18 cellular contexts compared by ENCODE assay signal in the genomic region with DNA sequence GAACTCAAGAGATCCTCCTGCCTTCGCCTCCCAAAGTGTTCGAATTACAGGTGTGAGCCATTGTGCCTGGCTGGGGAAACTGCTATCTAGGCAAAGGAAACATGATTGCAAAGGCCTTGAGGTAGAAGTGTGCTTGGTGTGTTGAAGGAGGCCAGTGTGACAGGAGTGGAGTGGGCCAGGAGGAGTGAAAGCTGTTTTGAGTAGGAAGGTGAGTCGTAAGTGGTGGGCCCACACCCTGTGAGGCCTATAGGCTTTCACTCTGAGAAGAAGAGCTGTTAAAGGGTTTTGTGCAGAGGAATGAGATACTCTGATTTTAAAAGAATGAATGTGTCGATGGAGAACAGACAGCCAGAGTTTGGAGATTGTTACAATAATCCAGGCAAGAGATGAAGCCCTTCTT. TPM values are rescaled to one million over a fixed set of nuclear protein-coding genes. Genes with fewer than 3 reads are reported as not detected.
A peak's percentile ranks its signal among the peaks of the same experiment; 100 is the strongest.
DNase-seq lines count a peak whose midpoint lies in the region; ATAC-seq, FAIRE-seq and TF ChIP-seq lines count a peak whose summit lies in the region.
"Had no signal": no experiment of that assay in that cellular context is flagged by ENCODE, and none has a peak within 500 bp of the region (broad histone marks: within the 10 kb centered on the region; RNA-seq: fewer than 3 reads in every experiment).

No MANE protein-coding gene starts in this region.

- H4K20me1 ChIP-seq in GM23248 (ENCODE audit: insufficient read depth) (no peaks in the 10 kb centered on the region), astrocyte (ENCODE audit: insufficient read depth, low read length) (no peaks in the 10 kb centered on the region)

- no peak overlapping the region for H3K9ac ChIP-seq in GM23248
- no peak overlapping the region for H3K9ac ChIP-seq in astrocyte (ENCODE audit: low read length)
- H3K9ac ChIP-seq in trophoblast cell (ENCODE audit: low read length), result no peak overlapping the region

- H2AK5ac ChIP-seq in trophoblast cell (ENCODE audit: low read length), result peak overlapping the region; percentile 68

- H4K12ac ChIP-seq in trophoblast cell (ENCODE audit: low read depth, low read length), result no peak overlapping the region

- no peak overlapping the region for H3K27ac Mint-ChIP-seq in activated CD4-positive, alpha-beta T cell treated with anti-CD3 and anti-CD28 coated beads for 36 hours
- H3K27ac Mint-ChIP-seq in astrocyte (ENCODE audit: unreplicated experiment), result peak overlapping the region; percentile 21
- H3K27ac Mint-ChIP-seq: activated naive CD4-positive, alpha-beta T cell treated with anti-CD3 and anti-CD28 coated beads, Interleukin-2, amount 50 U/mL, for 72 hours; WTC11 had no signal

- H3K4me1 ChIP-seq in GM23248 (ENCODE audit: insufficient read depth), result peaks cover 56% of the 10 kb centered on the region
- peaks cover 29% of the 10 kb centered on the region for H3K4me1 ChIP-seq in astrocyte (ENCODE audit: insufficient read depth, low read length)
- H3K4me1 ChIP-seq in trophoblast cell (ENCODE audit: control insufficient read depth in 1 of 2, insufficient read depth in 2 of 2, low read length in 2 of 2), result peaks cover 4 to 6% of the 10 kb centered on the region in 2 experiments

- no peak overlapping the region for H2BK12ac ChIP-seq in trophoblast cell (ENCODE audit: low read length)

- H4K91ac ChIP-seq in trophoblast cell (ENCODE audit: low read depth, low read length), result peak overlapping the region; percentile 51

- H3K9me2 ChIP-seq in GM23248 (ENCODE audit: insufficient read depth), result no peaks in the 10 kb centered on the region

- H4K8ac ChIP-seq in trophoblast cell (ENCODE audit: low read depth, low read length), result no peak overlapping the region

- peak overlapping the region; percentile 85 for H3K27ac ChIP-seq in GM23248
- H3K27ac ChIP-seq in astrocyte (ENCODE audit: low read depth, low read length), result no peak overlapping the region
- no peak overlapping the region for H3K27ac ChIP-seq in trophoblast cell (ENCODE audit: low read depth, low read length)
- H3K27ac ChIP-seq: A549 had no signal

- no peaks in the 10 kb centered on the region for H3K36me3 Mint-ChIP-seq in activated CD4-positive, alpha-beta T cell treated with anti-CD3 and anti-CD28 coated beads for 36 hours (ENCODE audit: low read depth)
- peaks cover 1% of the 10 kb centered on the region for H3K36me3 Mint-ChIP-seq in astrocyte (ENCODE audit: low read depth, unreplicated experiment)
- H3K36me3 Mint-ChIP-seq: activated naive CD4-positive, alpha-beta T cell treated with anti-CD3 and anti-CD28 coated beads, Interleukin-2, amount 50 U/mL, for 72 hours had no signal

- TF ChIP-seq CTCF in astrocyte (IDR thresholded peaks at IDR 0.05; ENCODE audit: insufficient read depth, low read depth, low read length), result no peak

- H3K36me3 ChIP-seq in GM23248 (ENCODE audit: low read depth) (no peaks in the 10 kb centered on the region), astrocyte (ENCODE audit: insufficient read depth, low read length) (no peaks in the 10 kb centered on the region), trophoblast cell (ENCODE audit: control insufficient read depth in 1 of 2, insufficient read depth in 2 of 2, low read length in 2 of 2) (no peaks in the 10 kb centered on the region)

- H3K4me1 Mint-ChIP-seq in activated CD4-positive, alpha-beta T cell treated with anti-CD3 and anti-CD28 coated beads for 36 hours, result peaks cover 42% of the 10 kb centered on the region
- peaks cover 30% of the 10 kb centered on the region for H3K4me1 Mint-ChIP-seq in astrocyte (ENCODE audit: low read depth, unreplicated experiment)

- H3K4me2 ChIP-seq in GM23248 (ENCODE audit: unreplicated experiment) (peak overlapping the region; percentile 70), astrocyte (ENCODE audit: low read length) (no peak overlapping the region), trophoblast cell (ENCODE audit: low read length) (no peak overlapping the region)
- H3K4me2 ChIP-seq: A549 had no signal

- peak; percentile 10 for ATAC-seq in activated CD4-positive, alpha-beta T cell treated with anti-CD3 and anti-CD28 coated beads for 36 hours
- ATAC-seq in HG03442 (IDR thresholded peaks at IDR 0.05; ENCODE audit: unreplicated experiment), result no peak
- ATAC-seq: A549; activated naive CD4-positive, alpha-beta T cell treated with anti-CD3 and anti-CD28 coated beads, Interleukin-2, amount 50 U/mL, for 72 hours; WTC11 had no signal

- no peaks in the 10 kb centered on the region for H3K9me3 ChIP-seq in GM23248 (ENCODE audit: low read depth)
- no peaks in the 10 kb centered on the region for H3K9me3 ChIP-seq in astrocyte (ENCODE audit: insufficient read depth, low read depth, low read length)
- no peaks in the 10 kb centered on the region for H3K9me3 ChIP-seq in trophoblast cell (ENCODE audit: insufficient read depth, low read depth, low read length)
- H3K9me3 ChIP-seq: A549 had no signal

- H2AFZ ChIP-seq in GM23248 (peak overlapping the region; percentile 74; the same call in 1 of the 2 replicates), astrocyte (ENCODE audit: low read depth, low read length) (no peak overlapping the region), trophoblast cell (ENCODE audit: insufficient read depth, low read length, poor library complexity) (no peak overlapping the region)

- H3K27me3 ChIP-seq in GM23248 (replicated peaks; ENCODE audit: insufficient read depth), result no peaks in the 10 kb centered on the region
- H3K27me3 ChIP-seq in astrocyte (ENCODE audit: insufficient read depth, low read length), result no peaks in the 10 kb centered on the region
- H3K27me3 ChIP-seq in trophoblast cell (ENCODE audit: insufficient read depth, low read length), result no peaks in the 10 kb centered on the region

- H3F3A ChIP-seq in GM23248 (ENCODE audit: insufficient read depth), result peaks cover 44% of the 10 kb centered on the region

- no peaks in the 10 kb centered on the region for H3K9me3 Mint-ChIP-seq in activated CD4-positive, alpha-beta T cell treated with anti-CD3 and anti-CD28 coated beads for 36 hours (ENCODE audit: low read depth)
- H3K9me3 Mint-ChIP-seq in astrocyte (ENCODE audit: unreplicated experiment), result peaks cover 2% of the 10 kb centered on the region
- H3K9me3 Mint-ChIP-seq: activated naive CD4-positive, alpha-beta T cell treated with anti-CD3 and anti-CD28 coated beads, Interleukin-2, amount 50 U/mL, for 72 hours had no signal

- DNase-seq in activated CD4-positive, alpha-beta T cell treated with anti-CD3 and anti-CD28 coated beads for 36 hours, result peak; percentile 53
- DNase-seq in activated CD4-positive, alpha-beta T cell treated with anti-CD3 and anti-CD28 coated beads, Interleukin-2, amount 50 U/mL, for 4 hours, result no peak
- peak; percentile 65 for DNase-seq in GM23248
- no peak for DNase-seq in astrocyte (ENCODE audit: low read depth)
- DNase-seq in trophoblast cell, result no peak
- DNase-seq in NCI-H1417 (lab: John Stamatoyannopoulos, UW), result no peak
- no peak for DNase-seq in cerebellar cortex (ENCODE audit: low spot score)
- DNase-seq: activated T-cell treated with anti-CD3 and anti-CD28 coated beads for 4 hours; effector memory CD4-positive, alpha-beta T cell; hippocampal formation; kidney glomerular epithelial cell; NCI-H748 treated with DMSO at 0.1 percent for 48 hours; occipital lobe; stimulated activated naive CD4-positive, alpha-beta T cell treated with Interleukin-2 at 50 U/mL for 16 hours had no signal

- in situ Hi-C loops in GM23248 (cut with MboI), result loop anchor here (10.0 kb wide), 1 partner anchor 78 kb away; no protein-coding TSS in a partner anchor

- FAIRE-seq in astrocyte (lab: Jason Lieb, UNC), result no peak
- FAIRE-seq: A549 had no signal

- H3K4me3 ChIP-seq in GM23248, result no peak overlapping the region
- H3K4me3 ChIP-seq in astrocyte (ENCODE audit: insufficient read depth, low read depth, low read length), result no peak overlapping the region
- H3K4me3 ChIP-seq in trophoblast cell (ENCODE audit: low read depth, low read length), result no peak overlapping the region
- H3K4me3 ChIP-seq: A549 had no signal

- H3K79me1 ChIP-seq in trophoblast cell (ENCODE audit: low read length), result peaks cover 17% of the 10 kb centered on the region

- POLR2A ChIA-PET in activated CD4-positive, alpha-beta T cell treated with anti-CD3 and anti-CD28 coated beads for 36 hours (lab: Charles Lee), result interaction anchor here (1.0 kb wide), 1 partner anchor 16 kb away, joined by 4 read pairs; no protein-coding TSS in a partner anchor

- CTCF ChIA-PET in activated CD4-positive, alpha-beta T cell treated with anti-CD3 and anti-CD28 coated beads for 36 hours (lab: Charles Lee), result interaction anchor here (0.7 to 2.0 kb wide), 5 partner anchors 16 to 190 kb away, joined by 3 to 11 read pairs (median 7); no protein-coding TSS in a partner anchor

- peak overlapping the region; percentile 47 for H3K4ac ChIP-seq in trophoblast cell (ENCODE audit: low read depth, low read length)

- peak overlapping the region; percentile 88 for H2BK120ac ChIP-seq in trophoblast cell (ENCODE audit: insufficient read depth, low read length, poor library complexity)

- 90 to 96% methylated on average over 4 of the region's 4 CpGs for WGBS in GM23248 (ENCODE audit: low coverage in 1 of 2, low lambda C conversion rate in 2 of 2, missing lambda C conversion rate in 2 of 2), 2 experiments
- WGBS in trophoblast cell (ENCODE audit: extremely low coverage, insufficient coverage, insufficient read length), result no CpG with 5 or more reads among the region's 4 CpGs

- H3K23ac ChIP-seq in trophoblast cell (ENCODE audit: low read length), result no peak overlapping the region

- H3K27me3 Mint-ChIP-seq in activated CD4-positive, alpha-beta T cell treated with anti-CD3 and anti-CD28 coated beads for 36 hours, result no peaks in the 10 kb centered on the region
- H3K27me3 Mint-ChIP-seq in astrocyte (ENCODE audit: low read depth, unreplicated experiment), result no peaks in the 10 kb centered on the region

- intact Hi-C loops in activated CD4-positive, alpha-beta T cell treated with anti-CD3 and anti-CD28 coated beads for 36 hours (cut with DNase I, micrococcal nuclease), result no loop called here

- peak overlapping the region; percentile 57 for H3K18ac ChIP-seq in trophoblast cell (ENCODE audit: low read length)

- H2BK5ac ChIP-seq in trophoblast cell (ENCODE audit: low read depth, low read length, poor library complexity), result peak overlapping the region; percentile 39

- no peak overlapping the region for H3K4me3 Mint-ChIP-seq in activated CD4-positive, alpha-beta T cell treated with anti-CD3 and anti-CD28 coated beads for 36 hours
- no peak overlapping the region for H3K4me3 Mint-ChIP-seq in astrocyte (ENCODE audit: unreplicated experiment)
- H3K4me3 Mint-ChIP-seq: WTC11 had no signal

- H3K79me2 ChIP-seq in GM23248 (ENCODE audit: insufficient read depth), result no peaks in the 10 kb centered on the region
- no peaks in the 10 kb centered on the region for H3K79me2 ChIP-seq in astrocyte (ENCODE audit: insufficient read depth, low read length)
- H3K79me2 ChIP-seq in trophoblast cell (ENCODE audit: control insufficient read depth, insufficient read depth, low read length, poor library complexity), result peaks cover 10% of the 10 kb centered on the region

- H3K14ac ChIP-seq in trophoblast cell (ENCODE audit: low read length), result peak overlapping the region; percentile 53

RNA-seq across cellular contexts. Expression of gene WEE1, which starts 43.4 kb away (rescaled TPM):
- total RNA-seq in activated CD4-positive, alpha-beta T cell treated with anti-CD3 and anti-CD28 coated beads for 36 hours, result 10 to 100 TPM; 44.8 to 46.5 TPM
- 28.1 and 35.2 TPM in 2 replicates for total RNA-seq in GM23248 (2014; rRNA removed; shearing (Covaris generic))
- polyA plus RNA-seq in GM23248 (2016; fragmentation: Nextera tagmentation; extraction: Ambion mirVana), result 11.8 and 13.1 TPM in 2 replicates
- 29.3 and 50.7 TPM in 2 replicates for total RNA-seq in astrocyte
- 84.5 and 89.9 TPM in 2 replicates for polyA plus RNA-seq in trophoblast cell (2013)

RNA-seq across cellular contexts. Expression of gene SWAP70, which starts 47.0 kb away (rescaled TPM):
- 1 to 10 TPM; 7.5 to 9.7 TPM for total RNA-seq in activated CD4-positive, alpha-beta T cell treated with anti-CD3 and anti-CD28 coated beads for 36 hours
- total RNA-seq in GM23248 (2014; rRNA removed; shearing (Covaris generic)), result 41.6 and 46.4 TPM in 2 replicates
- 70.8 and 73.3 TPM in 2 replicates for polyA plus RNA-seq in GM23248 (2016; fragmentation: Nextera tagmentation; extraction: Ambion mirVana)
- 28.6 and 33.7 TPM in 2 replicates for total RNA-seq in astrocyte
- polyA plus RNA-seq in trophoblast cell (2013), result 70.7 and 73.1 TPM in 2 replicates

Comparison
In these comparisons a context has a peak if more than half of its experiments do, and no peak if none do; other contexts are left out.
1. DNase-seq: peak in activated CD4-positive, alpha-beta T cell treated with anti-CD3 and anti-CD28 coated beads for 36 hours (single experiment) and GM23248 (single experiment); none in activated CD4-positive, alpha-beta T cell treated with anti-CD3 and anti-CD28 coated beads, Interleukin-2, amount 50 U/mL, for 4 hours (0 of 2), astrocyte (single experiment), trophoblast cell (0 of 2), NCI-H1417 (0 of 3) and cerebellar cortex (single experiment).